In genomic region chr19:14472202-14472961, GRCh38 we compare ENCODE assay signal across 1 cellular context.
TF ChIP-seq lines count a peak whose summit lies in the region.

No MANE protein-coding gene starts in this region.

TF ChIP-seq in K562, 482 proteins besides CTCF, POLR2A, EP300 and RAD21 (continued from another document and continues in another):
- TF ChIP-seq REST (CRISPR knock-in tag; IDR thresholded peaks at IDR 0.05; ENCODE audit: low read depth) (no peak; the same call in none of the 2 replicates), ERF (CRISPR knock-in tag; IDR thresholded peaks at IDR 0.05) (0 out of 2 replicates have a peak, but pooled peaks have one; percentile 66), ZNF347 (CRISPR knock-in tag; IDR thresholded peaks at IDR 0.05; ENCODE audit: low read depth) (no peak), ZNF449 (CRISPR knock-in tag; IDR thresholded peaks at IDR 0.05) (no peak), TAF9B (IDR thresholded peaks at IDR 0.05; ENCODE audit: partially characterized antibody) (no peak), ZNF717 (CRISPR knock-in tag; IDR thresholded peaks at IDR 0.05) (0 out of 2 replicates have a peak, but pooled peaks have one; percentile 45), POLR2AphosphoS5 (IDR thresholded peaks at IDR 0.05; ENCODE audit: control insufficient read depth, insufficient read depth, low read depth, low read length) (no peak), CBX5 (IDR thresholded peaks at IDR 0.05; ENCODE audit: borderline replicate concordance, low read depth) (no peak), GABPB2 (CRISPR knock-in tag; conservative IDR thresholded peaks at IDR 0.05) (no peak), ZNF830 (CRISPR knock-in tag; IDR thresholded peaks at IDR 0.05) (no peak; the same call in 1 of the 2 replicates), ATF7 (IDR thresholded peaks at IDR 0.05) (0 out of 2 replicates have a peak, but pooled peaks have one; percentile 45), ZKSCAN1 (IDR thresholded peaks at IDR 0.05; ENCODE audit: low read depth, low read length) (no peak), POLR3A (IDR thresholded peaks at IDR 0.05; ENCODE audit: borderline replicate concordance, extremely low read depth, insufficient read depth, insufficient read length) (no peak), SNIP1 (IDR thresholded peaks at IDR 0.05; ENCODE audit: low read depth) (no peak), ASH1L (IDR thresholded peaks at IDR 0.05; ENCODE audit: borderline replicate concordance, low read depth, partially characterized antibody) (no peak), MAZ (CRISPR knock-in tag; conservative IDR thresholded peaks at IDR 0.05 in 1 of 2, IDR thresholded peaks at IDR 0.05 in 1 of 2) (peak; percentile 85 to 88), BHLHE40 (IDR thresholded peaks at IDR 0.05; ENCODE audit: low read length) (0 out of 2 replicates have a peak, but pooled peaks have one; percentile 34), ZBTB7A (IDR thresholded peaks at IDR 0.05; ENCODE audit: borderline replicate concordance, control insufficient read depth, low read depth, low read length) (peak; percentile 96), ZMIZ1 (IDR thresholded peaks at IDR 0.05; ENCODE audit: low read depth in 2 of 2, low read length in 2 of 2) (no peak), ZNF124 (CRISPR knock-in tag; IDR thresholded peaks at IDR 0.05) (no peak), CUX1 (CRISPR knock-in tag; IDR thresholded peaks at IDR 0.05) (no peak), ADNP (tag; IDR thresholded peaks at IDR 0.05) (no peak), SAFB2 (IDR thresholded peaks at IDR 0.05; ENCODE audit: borderline replicate concordance, low read depth, low read length, severe bottlenecking) (no peak), HDAC3 (IDR thresholded peaks at IDR 0.05; ENCODE audit: borderline replicate concordance, partially characterized antibody) (no peak), SFPQ (IDR thresholded peaks at IDR 0.05; ENCODE audit: low read depth, low read length) (no peak)
- TF ChIP-seq, protein P1, sequence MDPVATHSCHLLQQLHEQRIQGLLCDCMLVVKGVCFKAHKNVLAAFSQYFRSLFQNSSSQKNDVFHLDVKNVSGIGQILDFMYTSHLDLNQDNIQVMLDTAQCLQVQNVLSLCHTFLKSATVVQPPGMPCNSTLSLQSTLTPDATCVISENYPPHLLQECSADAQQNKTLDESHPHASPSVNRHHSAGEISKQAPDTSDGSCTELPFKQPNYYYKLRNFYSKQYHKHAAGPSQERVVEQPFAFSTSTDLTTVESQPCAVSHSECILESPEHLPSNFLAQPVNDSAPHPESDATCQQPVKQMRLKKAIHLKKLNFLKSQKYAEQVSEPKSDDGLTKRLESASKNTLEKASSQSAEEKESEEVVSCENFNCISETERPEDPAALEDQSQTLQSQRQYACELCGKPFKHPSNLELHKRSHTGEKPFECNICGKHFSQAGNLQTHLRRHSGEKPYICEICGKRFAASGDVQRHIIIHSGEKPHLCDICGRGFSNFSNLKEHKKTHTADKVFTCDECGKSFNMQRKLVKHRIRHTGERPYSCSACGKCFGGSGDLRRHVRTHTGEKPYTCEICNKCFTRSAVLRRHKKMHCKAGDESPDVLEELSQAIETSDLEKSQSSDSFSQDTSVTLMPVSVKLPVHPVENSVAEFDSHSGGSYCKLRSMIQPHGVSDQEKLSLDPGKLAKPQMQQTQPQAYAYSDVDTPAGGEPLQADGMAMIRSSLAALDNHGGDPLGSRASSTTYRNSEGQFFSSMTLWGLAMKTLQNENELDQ (CRISPR knock-in tag; IDR thresholded peaks at IDR 0.05; ENCODE audit: borderline replicate concordance), result no peak
- TF ChIP-seq, protein P2, sequence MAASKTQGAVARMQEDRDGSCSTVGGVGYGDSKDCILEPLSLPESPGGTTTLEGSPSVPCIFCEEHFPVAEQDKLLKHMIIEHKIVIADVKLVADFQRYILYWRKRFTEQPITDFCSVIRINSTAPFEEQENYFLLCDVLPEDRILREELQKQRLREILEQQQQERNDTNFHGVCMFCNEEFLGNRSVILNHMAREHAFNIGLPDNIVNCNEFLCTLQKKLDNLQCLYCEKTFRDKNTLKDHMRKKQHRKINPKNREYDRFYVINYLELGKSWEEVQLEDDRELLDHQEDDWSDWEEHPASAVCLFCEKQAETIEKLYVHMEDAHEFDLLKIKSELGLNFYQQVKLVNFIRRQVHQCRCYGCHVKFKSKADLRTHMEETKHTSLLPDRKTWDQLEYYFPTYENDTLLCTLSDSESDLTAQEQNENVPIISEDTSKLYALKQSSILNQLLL (CRISPR knock-in tag; IDR thresholded peaks at IDR 0.05; ENCODE audit: borderline replicate concordance), result no peak
- TF ChIP-seq, protein P3, sequence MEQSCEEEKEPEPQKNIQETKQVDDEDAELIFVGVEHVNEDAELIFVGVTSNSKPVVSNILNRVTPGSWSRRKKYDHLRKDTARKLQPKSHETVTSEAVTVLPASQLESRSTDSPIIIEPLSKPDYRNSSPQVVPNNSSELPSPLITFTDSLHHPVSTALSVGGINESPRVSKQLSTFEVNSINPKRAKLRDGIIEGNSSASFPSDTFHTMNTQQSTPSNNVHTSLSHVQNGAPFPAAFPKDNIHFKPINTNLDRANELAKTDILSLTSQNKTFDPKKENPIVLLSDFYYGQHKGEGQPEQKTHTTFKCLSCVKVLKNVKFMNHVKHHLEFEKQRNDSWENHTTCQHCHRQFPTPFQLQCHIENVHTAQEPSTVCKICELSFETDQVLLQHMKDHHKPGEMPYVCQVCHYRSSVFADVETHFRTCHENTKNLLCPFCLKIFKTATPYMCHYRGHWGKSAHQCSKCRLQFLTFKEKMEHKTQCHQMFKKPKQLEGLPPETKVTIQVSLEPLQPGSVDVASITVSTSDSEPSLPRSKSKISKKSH (CRISPR knock-in tag; IDR thresholded peaks at IDR 0.05), result no peak
